ENCODE assay signal across 1 cellular context in genomic region chr11:94568717-94569116, GRCh38.
TF ChIP-seq lines count a peak whose summit lies in the region.

No MANE protein-coding gene starts in this region.

TF ChIP-seq in K562, 482 proteins besides CTCF, POLR2A, EP300 and RAD21:
- no peak for TF ChIP-seq TCF7 (IDR thresholded peaks at IDR 0.05; ENCODE audit: borderline replicate concordance)
